In the genomic region with DNA sequence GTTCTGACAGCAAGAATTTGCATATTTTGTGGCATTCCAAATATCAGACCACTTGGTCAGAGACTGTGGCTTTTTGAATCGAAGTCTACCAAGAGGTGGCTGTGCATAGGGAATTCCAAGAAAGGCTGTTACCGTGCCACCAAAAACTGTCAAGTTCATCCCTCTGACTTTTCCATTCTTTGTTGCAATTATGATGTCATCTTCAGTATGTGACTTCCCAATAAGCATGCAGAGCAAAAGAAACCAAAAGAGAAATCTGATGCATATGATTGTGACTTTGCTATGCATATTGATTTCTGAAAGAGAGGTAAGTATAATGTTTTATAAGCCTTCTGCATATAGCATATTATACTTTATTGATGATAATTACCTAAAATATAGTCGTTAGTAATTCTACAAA, we compare ENCODE assay signal across 1 cellular context.
TF ChIP-seq lines count a peak whose summit lies in the region.

No MANE protein-coding gene starts in this region.

TF ChIP-seq in GM12878, 131 proteins besides CTCF, POLR2A, EP300 and RAD21 (continued from another document):
- TF ChIP-seq ZNF687 (IDR thresholded peaks at IDR 0.05) (no peak), CBX3 (IDR thresholded peaks at IDR 0.05; ENCODE audit: borderline replicate concordance, low read depth) (no peak), SREBF1 (IDR thresholded peaks at IDR 0.05; ENCODE audit: low read length) (no peak), YY1 (IDR thresholded peaks at IDR 0.05; ENCODE audit: low read depth, low read length) (no peak), LARP7 (IDR thresholded peaks at IDR 0.05) (0 out of 2 replicates have a peak, but pooled peaks have one; percentile 35), CEBPB (IDR thresholded peaks at IDR 0.05; ENCODE audit: borderline replicate concordance in 1 of 2, low read depth in 2 of 2, low read length in 2 of 2) (no peak), ZBTB4 (CRISPR knock-in tag; IDR thresholded peaks at IDR 0.05) (no peak), JUND (IDR thresholded peaks at IDR 0.05; ENCODE audit: low read depth, low read length) (no peak), RB1 (IDR thresholded peaks at IDR 0.05; ENCODE audit: borderline replicate concordance) (no peak), MLLT1 (IDR thresholded peaks at IDR 0.05) (no peak), SMARCA5 (IDR thresholded peaks at IDR 0.05) (no peak)
- TF ChIP-seq, protein P1, sequence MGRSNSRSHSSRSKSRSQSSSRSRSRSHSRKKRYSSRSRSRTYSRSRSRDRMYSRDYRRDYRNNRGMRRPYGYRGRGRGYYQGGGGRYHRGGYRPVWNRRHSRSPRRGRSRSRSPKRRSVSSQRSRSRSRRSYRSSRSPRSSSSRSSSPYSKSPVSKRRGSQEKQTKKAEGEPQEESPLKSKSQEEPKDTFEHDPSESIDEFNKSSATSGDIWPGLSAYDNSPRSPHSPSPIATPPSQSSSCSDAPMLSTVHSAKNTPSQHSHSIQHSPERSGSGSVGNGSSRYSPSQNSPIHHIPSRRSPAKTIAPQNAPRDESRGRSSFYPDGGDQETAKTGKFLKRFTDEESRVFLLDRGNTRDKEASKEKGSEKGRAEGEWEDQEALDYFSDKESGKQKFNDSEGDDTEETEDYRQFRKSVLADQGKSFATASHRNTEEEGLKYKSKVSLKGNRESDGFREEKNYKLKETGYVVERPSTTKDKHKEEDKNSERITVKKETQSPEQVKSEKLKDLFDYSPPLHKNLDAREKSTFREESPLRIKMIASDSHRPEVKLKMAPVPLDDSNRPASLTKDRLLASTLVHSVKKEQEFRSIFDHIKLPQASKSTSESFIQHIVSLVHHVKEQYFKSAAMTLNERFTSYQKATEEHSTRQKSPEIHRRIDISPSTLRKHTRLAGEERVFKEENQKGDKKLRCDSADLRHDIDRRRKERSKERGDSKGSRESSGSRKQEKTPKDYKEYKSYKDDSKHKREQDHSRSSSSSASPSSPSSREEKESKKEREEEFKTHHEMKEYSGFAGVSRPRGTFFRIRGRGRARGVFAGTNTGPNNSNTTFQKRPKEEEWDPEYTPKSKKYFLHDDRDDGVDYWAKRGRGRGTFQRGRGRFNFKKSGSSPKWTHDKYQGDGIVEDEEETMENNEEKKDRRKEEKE (IDR thresholded peaks at IDR 0.05) = no peak
